In genomic region chr3:119498188-119498987, GRCh38 we compare ENCODE assay signal across 1 cellular context.
TF ChIP-seq lines count a peak whose summit lies in the region.

A gene with protein sequence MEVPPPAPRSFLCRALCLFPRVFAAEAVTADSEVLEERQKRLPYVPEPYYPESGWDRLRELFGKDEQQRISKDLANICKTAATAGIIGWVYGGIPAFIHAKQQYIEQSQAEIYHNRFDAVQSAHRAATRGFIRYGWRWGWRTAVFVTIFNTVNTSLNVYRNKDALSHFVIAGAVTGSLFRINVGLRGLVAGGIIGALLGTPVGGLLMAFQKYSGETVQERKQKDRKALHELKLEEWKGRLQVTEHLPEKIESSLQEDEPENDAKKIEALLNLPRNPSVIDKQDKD (plus strand): TSS chr3:119498547. CDS start chr3:119498734, 187 bp downstream.

TF ChIP-seq in HepG2, 621 proteins besides CTCF, POLR2A, EP300 and RAD21 (continued from another document and continues in another):
- TF ChIP-seq, protein P1, sequence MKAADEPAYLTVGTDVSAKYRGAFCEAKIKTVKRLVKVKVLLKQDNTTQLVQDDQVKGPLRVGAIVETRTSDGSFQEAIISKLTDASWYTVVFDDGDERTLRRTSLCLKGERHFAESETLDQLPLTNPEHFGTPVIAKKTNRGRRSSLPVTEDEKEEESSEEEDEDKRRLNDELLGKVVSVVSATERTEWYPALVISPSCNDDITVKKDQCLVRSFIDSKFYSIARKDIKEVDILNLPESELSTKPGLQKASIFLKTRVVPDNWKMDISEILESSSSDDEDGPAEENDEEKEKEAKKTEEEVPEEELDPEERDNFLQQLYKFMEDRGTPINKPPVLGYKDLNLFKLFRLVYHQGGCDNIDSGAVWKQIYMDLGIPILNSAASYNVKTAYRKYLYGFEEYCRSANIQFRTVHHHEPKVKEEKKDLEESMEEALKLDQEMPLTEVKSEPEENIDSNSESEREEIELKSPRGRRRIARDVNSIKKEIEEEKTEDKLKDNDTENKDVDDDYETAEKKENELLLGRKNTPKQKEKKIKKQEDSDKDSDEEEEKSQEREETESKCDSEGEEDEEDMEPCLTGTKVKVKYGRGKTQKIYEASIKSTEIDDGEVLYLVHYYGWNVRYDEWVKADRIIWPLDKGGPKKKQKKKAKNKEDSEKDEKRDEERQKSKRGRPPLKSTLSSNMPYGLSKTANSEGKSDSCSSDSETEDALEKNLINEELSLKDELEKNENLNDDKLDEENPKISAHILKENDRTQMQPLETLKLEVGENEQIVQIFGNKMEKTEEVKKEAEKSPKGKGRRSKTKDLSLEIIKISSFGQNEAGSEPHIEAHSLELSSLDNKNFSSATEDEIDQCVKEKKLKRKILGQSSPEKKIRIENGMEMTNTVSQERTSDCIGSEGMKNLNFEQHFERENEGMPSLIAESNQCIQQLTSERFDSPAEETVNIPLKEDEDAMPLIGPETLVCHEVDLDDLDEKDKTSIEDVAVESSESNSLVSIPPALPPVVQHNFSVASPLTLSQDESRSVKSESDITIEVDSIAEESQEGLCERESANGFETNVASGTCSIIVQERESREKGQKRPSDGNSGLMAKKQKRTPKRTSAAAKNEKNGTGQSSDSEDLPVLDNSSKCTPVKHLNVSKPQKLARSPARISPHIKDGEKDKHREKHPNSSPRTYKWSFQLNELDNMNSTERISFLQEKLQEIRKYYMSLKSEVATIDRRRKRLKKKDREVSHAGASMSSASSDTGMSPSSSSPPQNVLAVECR (CRISPR knock-in tag; IDR thresholded peaks at IDR 0.05; ENCODE audit: borderline replicate concordance) = peak; percentile 91; the same call in 1 of the 2 replicates
- peak; percentile 87 for TF ChIP-seq RBM39 (IDR thresholded peaks at IDR 0.05; ENCODE audit: low read depth, low read length, poor library complexity, severe bottlenecking)
- TF ChIP-seq ZBTB34 (CRISPR knock-in tag; IDR thresholded peaks at IDR 0.05) = peak; percentile 78; the same call in 1 of the 2 replicates
- no peak for TF ChIP-seq ZNF446 (CRISPR knock-in tag; IDR thresholded peaks at IDR 0.05)
- no peak for TF ChIP-seq ARID3A (IDR thresholded peaks at IDR 0.05; ENCODE audit: low read depth, low read length)
- no peak for TF ChIP-seq PTBP1 (IDR thresholded peaks at IDR 0.05; ENCODE audit: low read depth, low read length, poor library complexity, severe bottlenecking)
- TF ChIP-seq, protein P2, sequence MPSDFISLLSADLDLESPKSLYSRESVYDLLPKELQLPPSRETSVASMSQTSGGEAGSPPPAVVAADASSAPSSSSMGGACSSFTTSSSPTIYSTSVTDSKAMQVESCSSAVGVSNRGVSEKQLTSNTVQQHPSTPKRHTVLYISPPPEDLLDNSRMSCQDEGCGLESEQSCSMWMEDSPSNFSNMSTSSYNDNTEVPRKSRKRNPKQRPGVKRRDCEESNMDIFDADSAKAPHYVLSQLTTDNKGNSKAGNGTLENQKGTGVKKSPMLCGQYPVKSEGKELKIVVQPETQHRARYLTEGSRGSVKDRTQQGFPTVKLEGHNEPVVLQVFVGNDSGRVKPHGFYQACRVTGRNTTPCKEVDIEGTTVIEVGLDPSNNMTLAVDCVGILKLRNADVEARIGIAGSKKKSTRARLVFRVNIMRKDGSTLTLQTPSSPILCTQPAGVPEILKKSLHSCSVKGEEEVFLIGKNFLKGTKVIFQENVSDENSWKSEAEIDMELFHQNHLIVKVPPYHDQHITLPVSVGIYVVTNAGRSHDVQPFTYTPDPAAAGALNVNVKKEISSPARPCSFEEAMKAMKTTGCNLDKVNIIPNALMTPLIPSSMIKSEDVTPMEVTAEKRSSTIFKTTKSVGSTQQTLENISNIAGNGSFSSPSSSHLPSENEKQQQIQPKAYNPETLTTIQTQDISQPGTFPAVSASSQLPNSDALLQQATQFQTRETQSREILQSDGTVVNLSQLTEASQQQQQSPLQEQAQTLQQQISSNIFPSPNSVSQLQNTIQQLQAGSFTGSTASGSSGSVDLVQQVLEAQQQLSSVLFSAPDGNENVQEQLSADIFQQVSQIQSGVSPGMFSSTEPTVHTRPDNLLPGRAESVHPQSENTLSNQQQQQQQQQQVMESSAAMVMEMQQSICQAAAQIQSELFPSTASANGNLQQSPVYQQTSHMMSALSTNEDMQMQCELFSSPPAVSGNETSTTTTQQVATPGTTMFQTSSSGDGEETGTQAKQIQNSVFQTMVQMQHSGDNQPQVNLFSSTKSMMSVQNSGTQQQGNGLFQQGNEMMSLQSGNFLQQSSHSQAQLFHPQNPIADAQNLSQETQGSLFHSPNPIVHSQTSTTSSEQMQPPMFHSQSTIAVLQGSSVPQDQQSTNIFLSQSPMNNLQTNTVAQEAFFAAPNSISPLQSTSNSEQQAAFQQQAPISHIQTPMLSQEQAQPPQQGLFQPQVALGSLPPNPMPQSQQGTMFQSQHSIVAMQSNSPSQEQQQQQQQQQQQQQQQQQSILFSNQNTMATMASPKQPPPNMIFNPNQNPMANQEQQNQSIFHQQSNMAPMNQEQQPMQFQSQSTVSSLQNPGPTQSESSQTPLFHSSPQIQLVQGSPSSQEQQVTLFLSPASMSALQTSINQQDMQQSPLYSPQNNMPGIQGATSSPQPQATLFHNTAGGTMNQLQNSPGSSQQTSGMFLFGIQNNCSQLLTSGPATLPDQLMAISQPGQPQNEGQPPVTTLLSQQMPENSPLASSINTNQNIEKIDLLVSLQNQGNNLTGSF (CRISPR knock-in tag; IDR thresholded peaks at IDR 0.05) = no peak
- peak; percentile 81 for TF ChIP-seq ZSCAN29 (CRISPR knock-in tag; conservative IDR thresholded peaks at IDR 0.05)
- TF ChIP-seq ZBTB7B (CRISPR knock-in tag; IDR thresholded peaks at IDR 0.05) = no peak
- peak; percentile 64; the same call in 1 of the 2 replicates for TF ChIP-seq ZNF816 (CRISPR knock-in tag; IDR thresholded peaks at IDR 0.05; ENCODE audit: borderline replicate concordance)
- TF ChIP-seq ZNF432 (CRISPR knock-in tag; IDR thresholded peaks at IDR 0.05; ENCODE audit: borderline replicate concordance) = no peak
- 0 out of 2 replicates have a peak, but pooled peaks have one; percentile 54 for TF ChIP-seq DZIP1 (CRISPR knock-in tag; IDR thresholded peaks at IDR 0.05)
- TF ChIP-seq TFDP2 (CRISPR knock-in tag; IDR thresholded peaks at IDR 0.05) = peak; percentile 69
- TF ChIP-seq, protein P3, sequence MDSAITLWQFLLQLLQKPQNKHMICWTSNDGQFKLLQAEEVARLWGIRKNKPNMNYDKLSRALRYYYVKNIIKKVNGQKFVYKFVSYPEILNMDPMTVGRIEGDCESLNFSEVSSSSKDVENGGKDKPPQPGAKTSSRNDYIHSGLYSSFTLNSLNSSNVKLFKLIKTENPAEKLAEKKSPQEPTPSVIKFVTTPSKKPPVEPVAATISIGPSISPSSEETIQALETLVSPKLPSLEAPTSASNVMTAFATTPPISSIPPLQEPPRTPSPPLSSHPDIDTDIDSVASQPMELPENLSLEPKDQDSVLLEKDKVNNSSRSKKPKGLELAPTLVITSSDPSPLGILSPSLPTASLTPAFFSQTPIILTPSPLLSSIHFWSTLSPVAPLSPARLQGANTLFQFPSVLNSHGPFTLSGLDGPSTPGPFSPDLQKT (CRISPR knock-in tag; IDR thresholded peaks at IDR 0.05; ENCODE audit: borderline replicate concordance) = no peak
- TF ChIP-seq, protein P4, sequence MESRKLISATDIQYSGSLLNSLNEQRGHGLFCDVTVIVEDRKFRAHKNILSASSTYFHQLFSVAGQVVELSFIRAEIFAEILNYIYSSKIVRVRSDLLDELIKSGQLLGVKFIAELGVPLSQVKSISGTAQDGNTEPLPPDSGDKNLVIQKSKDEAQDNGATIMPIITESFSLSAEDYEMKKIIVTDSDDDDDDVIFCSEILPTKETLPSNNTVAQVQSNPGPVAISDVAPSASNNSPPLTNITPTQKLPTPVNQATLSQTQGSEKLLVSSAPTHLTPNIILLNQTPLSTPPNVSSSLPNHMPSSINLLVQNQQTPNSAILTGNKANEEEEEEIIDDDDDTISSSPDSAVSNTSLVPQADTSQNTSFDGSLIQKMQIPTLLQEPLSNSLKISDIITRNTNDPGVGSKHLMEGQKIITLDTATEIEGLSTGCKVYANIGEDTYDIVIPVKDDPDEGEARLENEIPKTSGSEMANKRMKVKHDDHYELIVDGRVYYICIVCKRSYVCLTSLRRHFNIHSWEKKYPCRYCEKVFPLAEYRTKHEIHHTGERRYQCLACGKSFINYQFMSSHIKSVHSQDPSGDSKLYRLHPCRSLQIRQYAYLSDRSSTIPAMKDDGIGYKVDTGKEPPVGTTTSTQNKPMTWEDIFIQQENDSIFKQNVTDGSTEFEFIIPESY (CRISPR knock-in tag; IDR thresholded peaks at IDR 0.05) = no peak
- TF ChIP-seq ZNF75D (CRISPR knock-in tag; IDR thresholded peaks at IDR 0.05; ENCODE audit: borderline replicate concordance) = no peak
- TF ChIP-seq ZNF317 (CRISPR knock-in tag; IDR thresholded peaks at IDR 0.05) = peak; percentile 80; the same call in 1 of the 2 replicates
- no peak for TF ChIP-seq RFX1 (IDR thresholded peaks at IDR 0.05)
- TF ChIP-seq, protein P5, sequence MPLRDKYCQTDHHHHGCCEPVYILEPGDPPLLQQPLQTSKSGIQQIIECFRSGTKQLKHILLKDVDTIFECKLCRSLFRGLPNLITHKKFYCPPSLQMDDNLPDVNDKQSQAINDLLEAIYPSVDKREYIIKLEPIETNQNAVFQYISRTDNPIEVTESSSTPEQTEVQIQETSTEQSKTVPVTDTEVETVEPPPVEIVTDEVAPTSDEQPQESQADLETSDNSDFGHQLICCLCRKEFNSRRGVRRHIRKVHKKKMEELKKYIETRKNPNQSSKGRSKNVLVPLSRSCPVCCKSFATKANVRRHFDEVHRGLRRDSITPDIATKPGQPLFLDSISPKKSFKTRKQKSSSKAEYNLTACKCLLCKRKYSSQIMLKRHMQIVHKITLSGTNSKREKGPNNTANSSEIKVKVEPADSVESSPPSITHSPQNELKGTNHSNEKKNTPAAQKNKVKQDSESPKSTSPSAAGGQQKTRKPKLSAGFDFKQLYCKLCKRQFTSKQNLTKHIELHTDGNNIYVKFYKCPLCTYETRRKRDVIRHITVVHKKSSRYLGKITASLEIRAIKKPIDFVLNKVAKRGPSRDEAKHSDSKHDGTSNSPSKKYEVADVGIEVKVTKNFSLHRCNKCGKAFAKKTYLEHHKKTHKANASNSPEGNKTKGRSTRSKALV (CRISPR knock-in tag; IDR thresholded peaks at IDR 0.05) = no peak
- TF ChIP-seq MIER2 (CRISPR knock-in tag; IDR thresholded peaks at IDR 0.05) = peak; percentile 53; the same call in 1 of the 2 replicates
